In the genomic region with DNA sequence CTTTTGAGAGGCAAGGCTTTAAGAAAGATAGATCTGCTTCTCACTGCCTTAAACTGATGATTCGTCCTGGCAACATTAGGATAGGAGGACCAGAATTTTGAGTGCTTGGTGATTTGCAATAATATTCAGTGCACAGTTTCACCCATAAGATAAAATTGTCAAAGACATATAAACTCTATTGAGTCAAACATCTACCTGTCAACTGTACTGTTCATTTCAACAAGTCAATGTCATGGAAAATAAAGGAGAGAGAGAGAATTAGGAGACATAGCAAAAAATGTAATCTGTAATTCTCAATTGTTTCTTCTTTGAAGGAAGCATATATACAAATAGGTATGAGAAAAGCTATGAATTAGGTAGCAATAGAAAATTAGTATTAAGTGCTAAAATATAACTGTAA, we compare ENCODE assay signal across 10 cellular contexts.
"Had no signal": no experiment of that assay in that cellular context is flagged by ENCODE, and none has a peak within 500 bp of the region (broad histone marks: within the 10 kb centered on the region; RNA-seq: fewer than 3 reads in every experiment).

No MANE protein-coding gene starts in this region.

- H3K27ac ChIP-seq: GM23248 had no signal

- H3K4me2 ChIP-seq: GM23338 had no signal

- H3K9me3 ChIP-seq: HAP-1 had no signal

- DNase-seq: GM23248, GOT3, H7, H9, HCEC 1CT, HFFc6 had no signal

- ATAC-seq: GM23338, HCT116 had no signal

- H2AFZ ChIP-seq: GM23248, GM23338 had no signal

- FAIRE-seq: H1 had no signal

- H3K9ac ChIP-seq: GM23248 had no signal

- H3K36me3 ChIP-seq: HAP-1 had no signal

- H3K4me3 ChIP-seq: GM23248, GM23338, HAP-1 had no signal
